8 cellular contexts compared by ENCODE assay signal in the genomic region with DNA sequence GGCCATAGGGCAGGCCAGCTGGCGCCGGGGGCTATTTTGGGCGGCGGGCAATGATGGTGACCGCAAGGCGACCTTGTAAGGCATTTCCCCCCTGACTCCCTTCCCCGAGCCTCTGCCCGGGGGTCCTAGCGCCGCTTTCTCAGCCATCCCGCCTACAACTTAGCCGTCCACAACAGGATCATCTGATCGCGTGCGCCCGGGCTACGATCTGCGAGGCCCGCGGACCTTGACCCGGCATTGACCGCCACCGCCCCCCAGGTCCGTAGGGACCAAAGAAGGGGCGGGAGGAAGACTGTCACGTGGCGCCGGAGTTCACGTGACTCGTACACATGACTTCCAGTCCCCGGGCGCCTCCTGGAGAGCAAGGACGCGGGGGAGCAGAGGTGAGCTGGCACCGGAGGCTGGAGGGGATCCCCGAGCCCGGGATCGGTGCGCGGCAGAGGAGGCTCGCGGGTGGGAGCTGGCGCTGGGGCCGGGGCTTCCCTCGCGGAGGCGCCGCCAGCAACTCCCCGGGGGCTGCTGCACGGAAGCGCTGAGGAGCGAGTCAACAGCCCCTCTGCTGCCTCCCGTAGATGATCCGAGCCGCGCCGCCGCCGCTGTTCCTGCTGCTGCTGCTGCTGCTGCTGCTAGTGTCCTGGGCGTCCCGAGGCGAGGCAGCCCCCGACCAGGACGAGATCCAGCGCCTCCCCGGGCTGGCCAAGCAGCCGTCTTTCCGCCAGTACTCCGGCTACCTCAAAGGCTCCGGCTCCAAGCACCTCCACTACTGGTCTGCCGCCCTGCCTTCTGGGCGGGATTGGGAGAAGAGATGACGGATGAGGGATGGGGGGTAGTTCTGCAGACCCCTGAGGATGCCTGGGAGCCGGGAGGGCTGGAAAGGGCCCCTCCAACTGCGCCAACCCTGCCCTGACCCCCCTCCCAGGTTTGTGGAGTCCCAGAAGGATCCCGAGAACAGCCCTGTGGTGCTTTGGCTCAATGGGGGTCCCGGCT. TPM values are rescaled to one million over a fixed set of nuclear protein-coding genes. Genes with fewer than 3 reads are reported as not detected.
DNase-seq lines count a peak whose midpoint lies in the region; ATAC-seq and TF ChIP-seq lines count a peak whose summit lies in the region.

A gene (plus strand): TSS at position 339 of the 987 bp plus-strand sequence. CDS start 234 bp downstream, at position 573.
A gene with protein sequence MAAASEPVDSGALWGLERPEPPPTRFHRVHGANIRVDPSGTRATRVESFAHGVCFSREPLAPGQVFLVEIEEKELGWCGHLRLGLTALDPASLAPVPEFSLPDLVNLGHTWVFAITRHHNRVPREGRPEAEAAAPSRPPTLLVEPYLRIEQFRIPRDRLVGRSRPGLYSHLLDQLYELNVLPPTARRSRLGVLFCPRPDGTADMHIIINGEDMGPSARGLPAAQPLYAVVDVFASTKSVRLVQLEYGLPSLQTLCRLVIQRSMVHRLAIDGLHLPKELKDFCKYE (minus strand): TSS at position 212 of the 987 bp plus-strand sequence. CDS start 217 bp downstream, outside the sequence.

- ATAC-seq in CD4-positive, alpha-beta T cell (ENCODE audit: poor library complexity) = peak; percentile 79
- peak; percentile 79 for ATAC-seq in GM19397 (IDR thresholded peaks at IDR 0.05; ENCODE audit: unreplicated experiment)

- intact Hi-C loops in CD4-positive, alpha-beta T cell (cut with DNase I, micrococcal nuclease) = loop anchor here (1.0 to 5.0 kb wide), 7 partner anchors 10 to 80 kb away; a partner anchor contains a TSS

- POLR2A ChIA-PET in CD4-positive, alpha-beta T cell (lab: Charles Lee) = interaction anchor here (0.7 to 8.2 kb wide), 13 partner anchors 10 to 92 kb away, joined by 3 to 105 read pairs (median 5); a partner anchor contains a TSS

- DNase-seq in CD4-positive, alpha-beta T cell = peak; percentile 64 to 85 (median 74)
- DNase-seq in HL-60 (ENCODE audit: low read depth in 1 of 2, low spot score in 1 of 2) (peak; percentile 88 to 95), NOMO-1 treated with dmso at 0.1 percent for 144 hours (lab: John Stamatoyannopoulos, UW; ENCODE audit: unreplicated experiment) (peak; percentile 67), endothelial cell (ENCODE audit: low spot score) (peak; percentile 79), mesothelial cell of epicardium (ENCODE audit: low spot score in 2 of 2, unreplicated experiment in 2 of 2) (peak; percentile 63 to 80)
- DNase-seq in activated CD8-positive, alpha-beta memory T cell treated with anti-CD3 and anti-CD28 coated beads, Interleukin-2, amount 50 U/mL, for 4 hours = peak; percentile 84
- peak; percentile 70 to 80 for DNase-seq in stimulated activated CD8-positive, alpha-beta memory T cell treated with anti-CD3 and anti-CD28 coated beads, Interleukin-15, amount 100 ng/mL, for 4 hours (ENCODE audit: low read depth in 2 of 2)

- peak within 1 kb of the TSS; percentile 84 for H3K27ac Mint-ChIP-seq in CD4-positive, alpha-beta T cell
- H3K27ac Mint-ChIP-seq in endothelial cell (ENCODE audit: unreplicated experiment) (no peak within 1 kb of the TSS), mesothelial cell of epicardium (peak within 1 kb of the TSS; percentile 96)

- peak within 1 kb of the TSS; percentile 96 for H3K4me3 Mint-ChIP-seq in CD4-positive, alpha-beta T cell
- H3K4me3 Mint-ChIP-seq in endothelial cell (ENCODE audit: unreplicated experiment) (peak within 1 kb of the TSS; percentile 90), mesothelial cell of epicardium (peak within 1 kb of the TSS; percentile 92)

- H3K4me1 Mint-ChIP-seq in CD4-positive, alpha-beta T cell (ENCODE audit: low read depth) = peaks cover 51% of the 10 kb centered on the region
- H3K4me1 Mint-ChIP-seq in endothelial cell (ENCODE audit: unreplicated experiment) (peaks cover 8% of the 10 kb centered on the region), mesothelial cell of epicardium (peaks cover 14% of the 10 kb centered on the region)

- no peaks in the 10 kb centered on the region for H3K27me3 ChIP-seq in CD4-positive, alpha-beta T cell (ENCODE audit: control insufficient read depth, insufficient read depth, low read length)
- no peaks in the 10 kb centered on the region for H3K27me3 ChIP-seq in HL-60 (ENCODE audit: insufficient read depth, poor library complexity, severe bottlenecking)

- H3K36me3 Mint-ChIP-seq in CD4-positive, alpha-beta T cell (ENCODE audit: low read depth) = peaks cover 32% of the 10 kb centered on the region
- H3K36me3 Mint-ChIP-seq in endothelial cell (ENCODE audit: low read depth, unreplicated experiment) (peaks cover 8% of the 10 kb centered on the region), mesothelial cell of epicardium (peaks cover under 1% of the 10 kb centered on the region)

- H3K27ac ChIP-seq in CD4-positive, alpha-beta T cell (ENCODE audit: low read depth, low read length) = peak within 1 kb of the TSS; percentile 65
- H3K27ac ChIP-seq in HL-60 (replicated peaks) = peak within 1 kb of the TSS; percentile 67

- CTCF ChIA-PET in CD4-positive, alpha-beta T cell (lab: Charles Lee) = interaction anchor here (0.7 to 1.6 kb wide), 5 partner anchors 10 to 67 kb away, joined by 3 to 5 read pairs (median 4); a partner anchor contains a TSS

- no peak for TF ChIP-seq CTCF in CD4-positive, alpha-beta T cell (IDR thresholded peaks at IDR 0.05)
- no peak for TF ChIP-seq CTCF in HL-60 (IDR thresholded peaks at IDR 0.05; ENCODE audit: insufficient read depth, low read length)
- TF ChIP-seq CTCF in endothelial cell (IDR thresholded peaks at IDR 0.05; ENCODE audit: unreplicated experiment) = no peak
- TF ChIP-seq CTCF in mesothelial cell of epicardium (IDR thresholded peaks at IDR 0.05; ENCODE audit: unreplicated experiment) = no peak

- H3K9me3 ChIP-seq in CD4-positive, alpha-beta T cell (ENCODE audit: control insufficient read depth, low read length) = no peaks in the 10 kb centered on the region

- H3K27me3 Mint-ChIP-seq in CD4-positive, alpha-beta T cell = no peaks in the 10 kb centered on the region
- H3K27me3 Mint-ChIP-seq in endothelial cell (ENCODE audit: unreplicated experiment) (peaks cover 15% of the 10 kb centered on the region), mesothelial cell of epicardium (ENCODE audit: low read depth) (no peaks in the 10 kb centered on the region)

- peak within 1 kb of the TSS; percentile 75 for H3K4me3 ChIP-seq in HL-60 (replicated peaks; ENCODE audit: insufficient read depth, low read length)

- H3K9me3 Mint-ChIP-seq in CD4-positive, alpha-beta T cell = no peaks in the 10 kb centered on the region
- no peaks in the 10 kb centered on the region for H3K9me3 Mint-ChIP-seq in endothelial cell (ENCODE audit: unreplicated experiment)
- no peaks in the 10 kb centered on the region for H3K9me3 Mint-ChIP-seq in mesothelial cell of epicardium

RNA-seq across cellular contexts. Expression of the first gene that starts in this region (rescaled TPM):
- total RNA-seq in CD4-positive, alpha-beta T cell = 10 to 100 TPM; 40.3 to 42.6 TPM
- 62.7 TPM for total RNA-seq in endothelial cell (ENCODE audit: unreplicated experiment)
- total RNA-seq in mesothelial cell of epicardium = 74.4 to 86.7 TPM (median 78.8 TPM) in 3 replicates

RNA-seq across cellular contexts. Expression of the second gene that starts in this region (rescaled TPM):
- total RNA-seq in CD4-positive, alpha-beta T cell = 1 to 10 TPM; 1.5 to 2.5 TPM
- total RNA-seq in endothelial cell (ENCODE audit: unreplicated experiment) (3.6 TPM), mesothelial cell of epicardium (7.2 to 8.3 TPM (median 8.1 TPM) in 3 replicates)

Comparison
In these comparisons a context has a peak if more than half of its experiments do, and no peak if none do; other contexts are left out.
1. Peak in every context shown above with its lines: DNase-seq, ATAC-seq, H3K4me3 ChIP-seq and H3K27ac ChIP-seq.